ENCODE assay signal across 8 cellular contexts in the genomic region with DNA sequence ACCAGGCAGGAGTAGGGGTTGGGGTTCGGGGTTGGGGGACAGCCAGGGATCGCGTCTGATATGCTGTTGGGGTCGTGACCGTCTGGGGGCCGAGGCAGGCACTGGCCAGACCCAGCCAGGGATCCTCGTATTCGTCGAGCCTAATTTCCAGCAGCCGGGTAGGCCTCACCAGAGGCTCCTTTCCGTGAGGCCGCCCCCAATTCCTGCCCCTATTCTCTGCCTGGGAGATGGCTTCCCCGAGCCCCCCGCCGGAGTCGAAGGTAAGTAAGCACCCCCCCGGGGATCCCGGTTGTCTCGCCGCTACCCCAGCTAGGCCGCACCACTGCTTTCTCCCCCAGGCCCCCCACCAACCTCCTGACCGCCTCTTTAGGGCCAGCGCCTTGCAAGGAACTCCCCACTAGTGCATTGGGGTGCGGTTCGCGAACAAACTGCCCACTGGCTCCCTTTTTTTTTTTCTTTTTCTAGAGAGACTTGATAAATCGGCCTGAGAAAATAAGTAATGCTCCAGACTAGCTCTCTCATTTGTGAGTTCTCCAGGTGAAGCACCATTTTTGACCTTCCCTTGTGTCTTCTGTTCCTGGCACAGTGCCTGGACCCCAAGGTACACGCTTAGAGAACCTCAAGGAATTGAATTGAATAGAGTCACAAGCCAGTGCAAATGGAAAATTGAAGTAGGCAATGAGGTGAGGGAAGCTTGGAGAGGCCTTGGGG. TPM values are rescaled to one million over a fixed set of nuclear protein-coding genes. Genes with fewer than 3 reads are reported as not detected.
DNase-seq lines count a peak whose midpoint lies in the region; ATAC-seq, FAIRE-seq and TF ChIP-seq lines count a peak whose summit lies in the region.

No MANE protein-coding gene starts in this region.

- no peak for TF ChIP-seq POLR2A in endothelial cell of umbilical vein (IDR thresholded peaks at IDR 0.05; ENCODE audit: low read depth, low read length)

- peaks cover 21 to 54% (median 29%) of the 10 kb centered on the region in 10 experiments for H3K4me1 ChIP-seq in BLaER1 treated with 17β-estradiol and CSF1 and Interleukin-3, amounts not matched to agents 10 nM and 100 nM
- H3K4me1 ChIP-seq in GM23338 (ENCODE audit: insufficient read depth) = peaks cover 12% of the 10 kb centered on the region; the same call in 1 of the 2 replicates
- H3K4me1 ChIP-seq in endothelial cell of umbilical vein (ENCODE audit: control insufficient read depth, extremely low read depth, insufficient read depth, low read length) = peaks cover 26% of the 10 kb centered on the region
- peaks cover 21 to 34% of the 10 kb centered on the region in 2 donors for H3K4me1 ChIP-seq in naive thymus-derived CD4-positive, alpha-beta T cell (ENCODE audit: control insufficient read depth in 2 of 2, insufficient read depth in 2 of 2, low read length in 2 of 2)

- peak overlapping the region; percentile 100 for H3K4me3 Mint-ChIP-seq in GM23338
- peak overlapping the region; percentile 93 to 100 (median 98) for H3K4me3 Mint-ChIP-seq in naive thymus-derived CD4-positive, alpha-beta T cell

- FAIRE-seq in endothelial cell of umbilical vein (lab: Jason Lieb, UNC) = peak; percentile 12

- H3K79me2 ChIP-seq in GM23338 (replicated peaks; ENCODE audit: insufficient read depth) (peaks cover 58% of the 10 kb centered on the region), endothelial cell of umbilical vein (ENCODE audit: control insufficient read depth, insufficient read depth, low read length) (peaks cover 70% of the 10 kb centered on the region)

- peak overlapping the region; percentile 99 for H3K27ac Mint-ChIP-seq in GM23338
- peak overlapping the region; percentile 97 to 100 (median 99) for H3K27ac Mint-ChIP-seq in naive thymus-derived CD4-positive, alpha-beta T cell

- DNase-seq in GM23338 (ENCODE audit: low spot score) = no peak
- no peak for DNase-seq in RWPE1 (ENCODE audit: low spot score)
- DNase-seq in endothelial cell of umbilical vein (ENCODE audit: low read depth, low spot score) = peak; percentile 32
- no peak for DNase-seq in naive thymus-derived CD4-positive, alpha-beta T cell
- DNase-seq in hepatic stellate cell (ENCODE audit: low spot score) = no peak

- peaks cover 74% of the 10 kb centered on the region for H3K36me3 Mint-ChIP-seq in GM23338 (ENCODE audit: low read depth)
- peaks cover 36 to 66% (median 54%) of the 10 kb centered on the region in 5 donors for H3K36me3 Mint-ChIP-seq in naive thymus-derived CD4-positive, alpha-beta T cell

- peak overlapping the region; percentile 88 to 96 (median 91) for H3K27ac ChIP-seq in BLaER1 treated with 17β-estradiol and CSF1 and Interleukin-3, amounts not matched to agents 10 nM and 100 nM
- H3K27ac ChIP-seq in GM23338 (ENCODE audit: low read depth) (no peak overlapping the region), RWPE1 (peak overlapping the region; percentile 76), endothelial cell of umbilical vein (ENCODE audit: insufficient read depth, low read depth, low read length) (peak overlapping the region; percentile 61)
- peak overlapping the region; percentile 94 for H3K27ac ChIP-seq in naive thymus-derived CD4-positive, alpha-beta T cell (ENCODE audit: low read depth, low read length)

- H3K4me2 ChIP-seq in BLaER1 treated with 17β-estradiol and CSF1 and Interleukin-3, amounts not matched to agents 10 nM and 100 nM = peak overlapping the region; percentile 83 to 99 (median 90)
- H3K4me2 ChIP-seq in GM23338 = peak overlapping the region; percentile 91
- peak overlapping the region; percentile 89 for H3K4me2 ChIP-seq in endothelial cell of umbilical vein (ENCODE audit: insufficient read depth, low read length)

- H3K9me3 ChIP-seq in BLaER1 treated with 17β-estradiol and CSF1 and Interleukin-3, amounts not matched to agents 10 nM and 100 nM (replicated peaks in 1 of 11) = peaks cover 34 to 66% (median 60%) of the 10 kb centered on the region in 11 experiments
- H3K9me3 ChIP-seq in endothelial cell of umbilical vein (replicated peaks; ENCODE audit: control insufficient read depth, insufficient read depth, low read length) = no peaks in the 10 kb centered on the region
- no peaks in the 10 kb centered on the region for H3K9me3 ChIP-seq in naive thymus-derived CD4-positive, alpha-beta T cell (ENCODE audit: control insufficient read depth in 2 of 3, low read length in 3 of 3)

- H3K4me3 ChIP-seq in BLaER1 treated with 17β-estradiol and CSF1 and Interleukin-3, amounts not matched to agents 10 nM and 100 nM = peak overlapping the region; percentile 79 to 93 (median 90)
- H3K4me3 ChIP-seq in GM23338 (peak overlapping the region; percentile 78), endothelial cell of umbilical vein (replicated peaks in 1 of 3; ENCODE audit: insufficient read depth in 1 of 3, low read depth in 1 of 3, low read length in 3 of 3) (peak overlapping the region; percentile 66 to 86 (median 74))
- H3K4me3 ChIP-seq in naive thymus-derived CD4-positive, alpha-beta T cell (ENCODE audit: low read length) = peak overlapping the region; percentile 90

- H3K9ac ChIP-seq in BLaER1 treated with 17β-estradiol and CSF1 and Interleukin-3, amounts not matched to agents 10 nM and 100 nM = peak overlapping the region; percentile 87 to 98 (median 95)
- H3K9ac ChIP-seq in endothelial cell of umbilical vein (replicated peaks; ENCODE audit: extremely low read depth, insufficient read depth, low read length) = peak overlapping the region; percentile 74

- dilution Hi-C loops in endothelial cell of umbilical vein (cut with MboI; ENCODE audit: extremely low pct_ligation_motif_present, low sequenced_read_pairs) = no loop called here

- POLR2A ChIA-PET in RWPE1 (lab: Yijun Ruan, JAX; ENCODE audit: low non-redundant PET) = interaction anchor here (0.5 to 1.0 kb wide), 2 partner anchors 10 to 1615 kb away, joined by 3 to 6 read pairs; no protein-coding TSS in a partner anchor
- POLR2A ChIA-PET in endothelial cell of umbilical vein (lab: Charles Lee) = interaction anchor here (0.8 to 1.3 kb wide), 5 partner anchors 10 to 305 kb away, joined by 3 to 8 read pairs (median 5); partner anchors contain the start of gene RNF20
- POLR2A ChIA-PET in naive thymus-derived CD4-positive, alpha-beta T cell (lab: Charles Lee) = interaction anchor here (0.7 to 1.3 kb wide), 7 partner anchors 10 to 174 kb away, joined by 3 to 17 read pairs (median 4); partner anchors contain the start of gene RNF20

- no peaks in the 10 kb centered on the region for H3K27me3 ChIP-seq in BLaER1 treated with 17β-estradiol and CSF1 and Interleukin-3, amounts not matched to agents 10 nM and 100 nM
- no peaks in the 10 kb centered on the region for H3K27me3 ChIP-seq in GM23338 (ENCODE audit: insufficient read depth)
- H3K27me3 ChIP-seq in endothelial cell of umbilical vein (ENCODE audit: control insufficient read depth in 2 of 2, insufficient read depth in 2 of 2, low read length in 2 of 2) = no peaks in the 10 kb centered on the region
- no peaks in the 10 kb centered on the region for H3K27me3 ChIP-seq in naive thymus-derived CD4-positive, alpha-beta T cell (ENCODE audit: control insufficient read depth in 2 of 2, insufficient read depth in 2 of 2, low read length in 2 of 2)

- no peaks in the 10 kb centered on the region for H3K9me2 ChIP-seq in GM23338 (ENCODE audit: insufficient read depth)

- peaks cover 4% of the 10 kb centered on the region for H3K27me3 Mint-ChIP-seq in GM23338 (ENCODE audit: insufficient read depth, low read depth, poor library complexity)
- no peaks in the 10 kb centered on the region for H3K27me3 Mint-ChIP-seq in naive thymus-derived CD4-positive, alpha-beta T cell

- CTCF ChIA-PET in RWPE1 (lab: Yijun Ruan, JAX) (interaction anchor here (0.7 to 2.0 kb wide), 4 partner anchors 11 to 61 kb away, joined by 3 to 9 read pairs (median 4); no protein-coding TSS in a partner anchor), endothelial cell of umbilical vein (lab: Charles Lee) (interaction anchor here (0.6 to 2.2 kb wide), 8 partner anchors 11 to 1074 kb away, joined by 3 to 22 read pairs (median 3); no protein-coding TSS in a partner anchor)
- CTCF ChIA-PET in naive thymus-derived CD4-positive, alpha-beta T cell (lab: Charles Lee) = interaction anchor here (0.7 to 1.6 kb wide), 2 partner anchors 135 to 169 kb away, joined by 3 read pairs; partner anchors contain the start of gene RNF20

- peaks cover 58 to 74% (median 71%) of the 10 kb centered on the region in 11 experiments for H3K36me3 ChIP-seq in BLaER1 treated with 17β-estradiol and CSF1 and Interleukin-3, amounts not matched to agents 10 nM and 100 nM
- H3K36me3 ChIP-seq in GM23338 (ENCODE audit: insufficient read depth) (peaks cover 25% of the 10 kb centered on the region; the same call in 1 of the 2 replicates), endothelial cell of umbilical vein (ENCODE audit: control insufficient read depth in 2 of 2, extremely low read depth in 1 of 2, insufficient read depth in 2 of 2, low read length in 2 of 2) (peaks cover 10 to 13% of the 10 kb centered on the region in 2 experiments)
- peaks cover 4 to 28% (median 13%) of the 10 kb centered on the region in 3 experiments for H3K36me3 ChIP-seq in naive thymus-derived CD4-positive, alpha-beta T cell (ENCODE audit: control insufficient read depth in 2 of 3, insufficient read depth in 3 of 3, low read length in 3 of 3)

- H4K20me1 ChIP-seq in BLaER1 treated with 17β-estradiol and CSF1 and Interleukin-3, amounts not matched to agents 10 nM and 100 nM = peaks cover 0 to 22% (median 5%) of the 10 kb centered on the region in 11 experiments; a peak in 8 of 22 replicates
- peaks cover 7% of the 10 kb centered on the region for H4K20me1 ChIP-seq in GM23338 (replicated peaks; ENCODE audit: insufficient read depth)
- H4K20me1 ChIP-seq in endothelial cell of umbilical vein (replicated peaks; ENCODE audit: control insufficient read depth, extremely low read depth, insufficient read depth, low read length) = no peaks in the 10 kb centered on the region

- BruUV-seq in endothelial cell of umbilical vein (replicated peaks; lab: Mats Ljungman, UMichigan) = TSS peak; percentile 20

- peaks cover 7% of the 10 kb centered on the region for H3K9me3 Mint-ChIP-seq in GM23338
- H3K9me3 Mint-ChIP-seq in naive thymus-derived CD4-positive, alpha-beta T cell = peaks cover 2 to 20% (median 8%) of the 10 kb centered on the region in 11 donors

- ATAC-seq in GM23338 (peak; percentile 52; the same call in 2 of the 3 replicates), HG02840 (IDR thresholded peaks at IDR 0.05; ENCODE audit: low FRiP score, unreplicated experiment) (no peak), HG03097 (IDR thresholded peaks at IDR 0.05; ENCODE audit: low FRiP score, unreplicated experiment) (no peak)
- peak; percentile 4 for ATAC-seq in naive thymus-derived CD4-positive, alpha-beta T cell

- no peaks in the 10 kb centered on the region for H3K9me1 ChIP-seq in endothelial cell of umbilical vein (replicated peaks; ENCODE audit: control insufficient read depth, extremely low read depth, insufficient read depth, low read length)

- TF ChIP-seq CTCF in GM23338 (conservative IDR thresholded peaks at IDR 0.05; ENCODE audit: low read depth in 2 of 2) = no peak
- no peak for TF ChIP-seq CTCF in RWPE1 (conservative IDR thresholded peaks at IDR 0.05; ENCODE audit: low read depth)
- TF ChIP-seq CTCF in endothelial cell of umbilical vein (IDR thresholded peaks at IDR 0.05; ENCODE audit: extremely low read depth in 1 of 2, insufficient read depth in 1 of 2, low read depth in 1 of 2, low read length in 2 of 2) = no peak

- no peaks in the 10 kb centered on the region for H3F3A ChIP-seq in GM23338 (replicated peaks; ENCODE audit: low read depth)

- intact Hi-C loops in endothelial cell of umbilical vein (cut with micrococcal nuclease) = loop anchor here (1.0 to 5.0 kb wide), 6 partner anchors 11 to 1576 kb away; partner anchors contain the start of genes MSANTD3 and RNF20
- intact Hi-C loops in naive thymus-derived CD4-positive, alpha-beta T cell (cut with micrococcal nuclease) = loop anchor here (1.0 to 10.0 kb wide), 11 partner anchors 56 to 1577 kb away; partner anchors contain the start of genes RNF20 (in 2 of the 2), ERP44 (in 1 of the 2), INVS (in 1 of the 2) and MSANTD3 (in 1 of the 2)

- peaks cover 5% of the 10 kb centered on the region for H3K4me1 Mint-ChIP-seq in GM23338
- peaks cover 53 to 91% (median 81%) of the 10 kb centered on the region in 7 donors for H3K4me1 Mint-ChIP-seq in naive thymus-derived CD4-positive, alpha-beta T cell

- H2AFZ ChIP-seq in GM23338 = peak overlapping the region; percentile 83
- H2AFZ ChIP-seq in endothelial cell of umbilical vein (ENCODE audit: low read depth, low read length) = peak overlapping the region; percentile 66

RNA-seq across cellular contexts. Expression of gene ZNF189, which starts 0.4 kb away (rescaled TPM):
- 10.6 and 13.8 TPM in 2 replicates for total RNA-seq in GM23338 (2014; rRNA removed; shearing (Covaris generic))
- 4.7 and 5.8 TPM in 2 replicates for polyA plus RNA-seq in GM23338 (2016; fragmentation: Nextera tagmentation; extraction: Ambion mirVana)
- total RNA-seq in endothelial cell of umbilical vein = 14.4 and 14.6 TPM in 2 replicates
- polyA plus RNA-seq in endothelial cell of umbilical vein = 2.5 and 3.3 TPM in 2 replicates
- 4.1 and 4.7 TPM in 2 replicates for polyA plus RNA-seq in endothelial cell of umbilical vein (2011; cell fraction: cytosol; rRNA removed)
- 17.7 and 17.9 TPM in 2 replicates for polyA plus RNA-seq in endothelial cell of umbilical vein (2011; cell fraction: nucleus; rRNA removed)
- polyA plus RNA-seq in endothelial cell of umbilical vein (2012) = 10.7 and 14.1 TPM in 2 replicates
- 5.8 and 6.2 TPM in 2 replicates for polyA minus RNA-seq in endothelial cell of umbilical vein
- 2.0 TPM for polyA minus RNA-seq in endothelial cell of umbilical vein (2011; cell fraction: cytosol; rRNA and poly(A)+ RNA removed)
- 16.0 and 16.6 TPM in 2 replicates for polyA minus RNA-seq in endothelial cell of umbilical vein (2011; cell fraction: nucleus; rRNA and poly(A)+ RNA removed)
- total RNA-seq in naive thymus-derived CD4-positive, alpha-beta T cell = 10 to 100 TPM in 3 of 5 experiments, 1 to 10 TPM in 2; 8.5 to 25.0 (median 14.5) TPM
- 1 to 10 TPM; 3.1 to 3.5 TPM for polyA plus RNA-seq in naive thymus-derived CD4-positive, alpha-beta T cell

RNA-seq across cellular contexts. Expression of gene MRPL50, which starts 0.7 kb away (rescaled TPM):
- total RNA-seq in GM23338 (2014; rRNA removed; shearing (Covaris generic)) = 25.5 and 27.8 TPM in 2 replicates
- polyA plus RNA-seq in GM23338 (2016; fragmentation: Nextera tagmentation; extraction: Ambion mirVana) = 55.5 and 59.0 TPM in 2 replicates
- 8.6 and 9.7 TPM in 2 replicates for total RNA-seq in endothelial cell of umbilical vein
- polyA plus RNA-seq in endothelial cell of umbilical vein = 5.1 and 5.7 TPM in 2 replicates
- polyA plus RNA-seq in endothelial cell of umbilical vein (2011; cell fraction: cytosol; rRNA removed) = 7.2 and 7.4 TPM in 2 replicates
- polyA plus RNA-seq in endothelial cell of umbilical vein (2011; cell fraction: nucleus; rRNA removed) = 3.0 and 4.2 TPM in 2 replicates
- 11.2 and 13.3 TPM in 2 replicates for polyA plus RNA-seq in endothelial cell of umbilical vein (2012)
- 1.3 and 2.4 TPM in 2 replicates for polyA minus RNA-seq in endothelial cell of umbilical vein
- 2.0 TPM for polyA minus RNA-seq in endothelial cell of umbilical vein (2011; cell fraction: cytosol; rRNA and poly(A)+ RNA removed)
- polyA minus RNA-seq in endothelial cell of umbilical vein (2011; cell fraction: nucleus; rRNA and poly(A)+ RNA removed) = 2.4 and 4.8 TPM in 2 replicates
- 10 to 100 TPM in 3 of 5 experiments, 1 to 10 TPM in 2; 6.5 to 23.8 (median 11.5) TPM for total RNA-seq in naive thymus-derived CD4-positive, alpha-beta T cell
- 10 to 100 TPM; 14.9 to 20.3 TPM for polyA plus RNA-seq in naive thymus-derived CD4-positive, alpha-beta T cell

RNA-seq across cellular contexts. Expression of gene BAAT, which starts 14.3 kb away (rescaled TPM):
- 0.14 and 0.58 TPM in 2 replicates for total RNA-seq in GM23338 (2014; rRNA removed; shearing (Covaris generic))
- 0.08 and 0.12 TPM in 2 replicates for polyA plus RNA-seq in GM23338 (2016; fragmentation: Nextera tagmentation; extraction: Ambion mirVana)
- not detected in 2 replicates for total RNA-seq in endothelial cell of umbilical vein
- 0.01 TPM in 1 of 2 replicates, not detected in the other for polyA plus RNA-seq in endothelial cell of umbilical vein
- 0.03 TPM in 1 of 2 replicates, not detected in the other for polyA plus RNA-seq in endothelial cell of umbilical vein (2011; cell fraction: cytosol; rRNA removed)
- polyA plus RNA-seq in endothelial cell of umbilical vein (2011; cell fraction: nucleus; rRNA removed) = 0.11 and 0.20 TPM in 2 replicates
- not detected in 2 replicates for polyA plus RNA-seq in endothelial cell of umbilical vein (2012)
- polyA minus RNA-seq in endothelial cell of umbilical vein = not detected in 2 replicates
- not detected for polyA minus RNA-seq in endothelial cell of umbilical vein (2011; cell fraction: cytosol; rRNA and poly(A)+ RNA removed)
- polyA minus RNA-seq in endothelial cell of umbilical vein (2011; cell fraction: nucleus; rRNA and poly(A)+ RNA removed) = 0.53 TPM in 1 of 2 replicates, not detected in the other
- under 1 TPM in 1 of 5 experiments, not detected in 4; 0.07 TPM for total RNA-seq in naive thymus-derived CD4-positive, alpha-beta T cell
- polyA plus RNA-seq in naive thymus-derived CD4-positive, alpha-beta T cell = not detected

RNA-seq across cellular contexts. Expression of gene ALDOB, which starts 36.5 kb away (rescaled TPM):
- not detected in 2 replicates for total RNA-seq in GM23338 (2014; rRNA removed; shearing (Covaris generic))
- not detected in 2 replicates for polyA plus RNA-seq in GM23338 (2016; fragmentation: Nextera tagmentation; extraction: Ambion mirVana)
- not detected in 2 replicates for total RNA-seq in endothelial cell of umbilical vein
- polyA plus RNA-seq in endothelial cell of umbilical vein = not detected in 2 replicates
- not detected in 2 replicates for polyA plus RNA-seq in endothelial cell of umbilical vein (2011; cell fraction: cytosol; rRNA removed)
- not detected in 2 replicates for polyA plus RNA-seq in endothelial cell of umbilical vein (2011; cell fraction: nucleus; rRNA removed)
- polyA plus RNA-seq in endothelial cell of umbilical vein (2012) = not detected in 2 replicates
- not detected in 2 replicates for polyA minus RNA-seq in endothelial cell of umbilical vein
- not detected for polyA minus RNA-seq in endothelial cell of umbilical vein (2011; cell fraction: cytosol; rRNA and poly(A)+ RNA removed)
- not detected in 2 replicates for polyA minus RNA-seq in endothelial cell of umbilical vein (2011; cell fraction: nucleus; rRNA and poly(A)+ RNA removed)
- not detected for total RNA-seq in naive thymus-derived CD4-positive, alpha-beta T cell
- not detected for polyA plus RNA-seq in naive thymus-derived CD4-positive, alpha-beta T cell

Comparison
In these comparisons a context has a peak if more than half of its experiments do, and no peak if none do; other contexts are left out.
1. ATAC-seq: peak in GM23338 (single experiment) and naive thymus-derived CD4-positive, alpha-beta T cell (single experiment); none in HG02840 (single experiment) and HG03097 (single experiment).
2. Peak in every context shown above with its lines, with median percentiles within 50 percentile points of each other: H3K4me2 ChIP-seq and H3K4me3 ChIP-seq.